13 cellular contexts compared by ENCODE assay signal in the genomic region with DNA sequence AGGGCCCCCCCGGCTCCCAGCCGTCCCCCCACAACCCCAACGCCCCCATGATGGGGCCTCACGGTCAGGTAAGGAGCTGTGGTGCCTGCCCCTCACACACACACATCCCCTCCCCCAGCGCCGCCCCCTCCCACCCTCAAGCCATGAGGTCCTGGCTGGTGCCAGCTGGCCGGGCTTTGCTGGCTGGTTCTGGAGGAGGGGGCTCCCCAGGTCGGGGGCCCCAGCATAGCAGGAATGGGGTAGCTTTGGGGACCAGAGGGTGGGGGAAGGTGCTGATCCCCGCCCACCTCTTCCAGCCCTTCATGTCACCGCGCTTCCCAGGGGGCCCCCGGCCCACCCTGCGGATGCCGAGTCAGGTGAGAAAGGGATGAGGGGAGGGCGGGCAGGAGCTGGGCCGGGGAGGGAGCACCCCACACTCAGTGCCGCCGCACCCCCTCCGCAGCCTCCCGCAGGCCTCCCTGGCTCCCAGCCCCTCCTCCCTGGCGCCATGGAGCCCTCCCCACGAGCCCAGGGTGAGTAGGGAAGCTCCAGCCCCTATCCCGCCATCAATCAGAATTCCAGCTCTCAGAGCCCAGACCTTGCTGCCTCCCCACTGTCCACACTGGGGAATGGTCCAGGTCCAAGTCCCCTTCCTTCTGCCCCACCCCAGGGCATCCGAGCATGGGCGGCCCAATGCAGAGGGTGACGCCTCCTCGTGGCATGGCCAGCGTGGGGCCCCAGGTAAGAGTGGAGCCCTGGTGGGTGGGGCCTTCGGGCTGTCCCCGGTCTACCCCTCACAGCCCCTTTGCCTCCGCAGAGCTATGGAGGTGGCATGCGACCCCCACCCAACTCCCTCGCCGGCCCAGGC. TPM values are rescaled to one million over a fixed set of nuclear protein-coding genes. Genes with fewer than 3 reads are reported as not detected.
A peak's percentile ranks its signal among the peaks of the same experiment; 100 is the strongest.
DNase-seq lines count a peak whose midpoint lies in the region; ATAC-seq and TF ChIP-seq lines count a peak whose summit lies in the region.
"Had no signal": no experiment of that assay in that cellular context is flagged by ENCODE, and none has a peak within 500 bp of the region (broad histone marks: within the 10 kb centered on the region; RNA-seq: fewer than 3 reads in every experiment).

No MANE protein-coding gene starts in this region.

- H3K9ac ChIP-seq in ES-I3 (ENCODE audit: low read depth, low read length) = peak overlapping the region; percentile 17; the same call in 1 of the 2 replicates
- peak overlapping the region; percentile 66 for H3K9ac ChIP-seq in NT2/D1 (ENCODE audit: insufficient read length, low read depth)

- H3K4me3 Mint-ChIP-seq in glutamatergic neuron (ENCODE audit: unreplicated experiment) = no peak overlapping the region
- H3K4me3 Mint-ChIP-seq in naive thymus-derived CD4-positive, alpha-beta T cell = peak overlapping the region in 5 of 10 donors; percentile 29 to 83 (median 44)
- H3K4me3 Mint-ChIP-seq: activated CD4-positive, alpha-beta T cell treated with anti-CD3 and anti-CD28 coated beads, Interleukin-2, amount 10 ng/mL, durations not matched to agents 7 days and 5 days had no signal

- no peak for TF ChIP-seq CTCF in glutamatergic neuron (IDR thresholded peaks at IDR 0.05; ENCODE audit: partially characterized antibody, unreplicated experiment)
- no peak for TF ChIP-seq CTCF in right atrium auricular region (IDR thresholded peaks at IDR 0.05)

- H3K27me3 Mint-ChIP-seq in glutamatergic neuron (ENCODE audit: unreplicated experiment) = peaks cover 10% of the 10 kb centered on the region
- H3K27me3 Mint-ChIP-seq in naive thymus-derived CD4-positive, alpha-beta T cell = no peaks in the 10 kb centered on the region
- H3K27me3 Mint-ChIP-seq: activated CD4-positive, alpha-beta T cell treated with anti-CD3 and anti-CD28 coated beads, Interleukin-2, amount 10 ng/mL, durations not matched to agents 7 days and 5 days had no signal

- H3K4me1 Mint-ChIP-seq in glutamatergic neuron (ENCODE audit: low read depth, unreplicated experiment) = peaks cover 7% of the 10 kb centered on the region
- H3K4me1 Mint-ChIP-seq in naive thymus-derived CD4-positive, alpha-beta T cell = peaks cover 0 to 30% (median 24%) of the 10 kb centered on the region in 7 donors

- CTCF ChIA-PET in naive thymus-derived CD4-positive, alpha-beta T cell (lab: Charles Lee) = interaction anchor here (1.3 kb wide), 1 partner anchor 20 kb away, joined by 4 read pairs; no protein-coding TSS in a partner anchor

- no peaks in the 10 kb centered on the region for H3K36me3 Mint-ChIP-seq in glutamatergic neuron (ENCODE audit: unreplicated experiment)
- peaks cover 0 to 6% (median 0%) of the 10 kb centered on the region in 5 donors for H3K36me3 Mint-ChIP-seq in naive thymus-derived CD4-positive, alpha-beta T cell

- H3K27me3 ChIP-seq in NT2/D1 (ENCODE audit: insufficient read depth, insufficient read length) = no peaks in the 10 kb centered on the region
- no peaks in the 10 kb centered on the region for H3K27me3 ChIP-seq in naive thymus-derived CD4-positive, alpha-beta T cell (ENCODE audit: control insufficient read depth in 2 of 2, insufficient read depth in 2 of 2, low read length in 2 of 2)
- H3K27me3 ChIP-seq in right atrium auricular region = no peaks in the 10 kb centered on the region

- H3K27ac ChIP-seq in naive thymus-derived CD4-positive, alpha-beta T cell (ENCODE audit: low read depth, low read length) = no peak overlapping the region
- H3K27ac ChIP-seq in right atrium auricular region = no peak overlapping the region

- no peaks in the 10 kb centered on the region for H3K36me3 ChIP-seq in ES-I3 (ENCODE audit: insufficient read depth, low read length)
- peaks cover 23% of the 10 kb centered on the region for H3K36me3 ChIP-seq in NT2/D1 (ENCODE audit: insufficient read depth, insufficient read length, low read length)
- no peaks in the 10 kb centered on the region for H3K36me3 ChIP-seq in naive thymus-derived CD4-positive, alpha-beta T cell (ENCODE audit: control insufficient read depth in 2 of 3, insufficient read depth in 3 of 3, low read length in 3 of 3)
- H3K36me3 ChIP-seq in right atrium auricular region = no peaks in the 10 kb centered on the region

- POLR2A ChIA-PET in naive thymus-derived CD4-positive, alpha-beta T cell (lab: Charles Lee) = interaction anchor here (0.6 kb wide), 1 partner anchor 476 kb away, joined by 3 read pairs; no protein-coding TSS in a partner anchor

- DNase-seq in NT2/D1 (ENCODE audit: low read depth, low spot score) = no peak
- DNase-seq in glutamatergic neuron = peak; percentile 32
- peak; percentile 59 for DNase-seq in retina
- no peak for DNase-seq in naive thymus-derived CD4-positive, alpha-beta T cell
- no peak for DNase-seq in putamen (ENCODE audit: low spot score)
- no peak for DNase-seq in right atrium auricular region (ENCODE audit: low spot score)
- DNase-seq: activated CD4-positive, alpha-beta T cell treated with anti-CD3 and anti-CD28 coated beads, Interleukin-2, amount 10 ng/mL, durations not matched to agents 7 days and 5 days; activated naive CD4-positive, alpha-beta T cell treated with Interleukin-2 at 50 U/mL for 16 hours; hypothalamus; NCI-H1436; stimulated activated CD8-positive, alpha-beta memory T cell treated with anti-CD3 and anti-CD28 coated beads, Interleukin-4, amount 100 ng/mL, for 48 hours had no signal

- H3K9me3 ChIP-seq in ES-I3 (ENCODE audit: control insufficient read depth, insufficient read depth, low read length) (no peaks in the 10 kb centered on the region), NT2/D1 (ENCODE audit: insufficient read depth, low read length) (no peaks in the 10 kb centered on the region), right atrium auricular region (no peaks in the 10 kb centered on the region)
- no peaks in the 10 kb centered on the region for H3K9me3 ChIP-seq in naive thymus-derived CD4-positive, alpha-beta T cell (ENCODE audit: control insufficient read depth in 2 of 3, low read length in 3 of 3)

- intact Hi-C loops in naive thymus-derived CD4-positive, alpha-beta T cell (cut with micrococcal nuclease) = no loop called here

- H3K27ac Mint-ChIP-seq in glutamatergic neuron (ENCODE audit: unreplicated experiment) = no peak overlapping the region
- H3K27ac Mint-ChIP-seq in naive thymus-derived CD4-positive, alpha-beta T cell = peak overlapping the region in 1 of 9 donors; percentile 42
- H3K27ac Mint-ChIP-seq: activated CD4-positive, alpha-beta T cell treated with anti-CD3 and anti-CD28 coated beads, Interleukin-2, amount 10 ng/mL, durations not matched to agents 7 days and 5 days had no signal

- no peak for ATAC-seq in naive thymus-derived CD4-positive, alpha-beta T cell

- H3K4me3 ChIP-seq in NT2/D1 (ENCODE audit: insufficient read length, low read depth) (no peak overlapping the region), right atrium auricular region (no peak overlapping the region)
- no peak overlapping the region for H3K4me3 ChIP-seq in naive thymus-derived CD4-positive, alpha-beta T cell (ENCODE audit: low read length)
- H3K4me3 ChIP-seq: skin epidermis had no signal

- peaks cover 8% of the 10 kb centered on the region for H3K9me3 Mint-ChIP-seq in glutamatergic neuron (ENCODE audit: unreplicated experiment)
- no peaks in the 10 kb centered on the region for H3K9me3 Mint-ChIP-seq in naive thymus-derived CD4-positive, alpha-beta T cell
- H3K9me3 Mint-ChIP-seq: activated CD4-positive, alpha-beta T cell treated with anti-CD3 and anti-CD28 coated beads, Interleukin-2, amount 10 ng/mL, durations not matched to agents 7 days and 5 days had no signal

- H3K4me1 ChIP-seq in ES-I3 (ENCODE audit: insufficient read depth, low read length) = peaks cover 25% of the 10 kb centered on the region; the same call in 1 of the 2 replicates
- peaks cover 51% of the 10 kb centered on the region for H3K4me1 ChIP-seq in NT2/D1 (ENCODE audit: insufficient read depth, insufficient read length)
- peaks cover 25 to 27% of the 10 kb centered on the region in 2 donors for H3K4me1 ChIP-seq in naive thymus-derived CD4-positive, alpha-beta T cell (ENCODE audit: control insufficient read depth in 2 of 2, insufficient read depth in 2 of 2, low read length in 2 of 2)
- peaks cover 0 to 52% of the 10 kb centered on the region in 2 donors for H3K4me1 ChIP-seq in right atrium auricular region

RNA-seq across cellular contexts. Expression of gene ISYNA1, which starts 6.4 kb away (rescaled TPM):
- total RNA-seq in glutamatergic neuron (ENCODE audit: unreplicated experiment) (111 TPM), right atrium auricular region (10 to 100 TPM; 24.1 to 49.4 TPM)
- 10 to 100 TPM in 4 of 5 experiments, 1 to 10 TPM in 1; 9.5 to 42.5 (median 42.0) TPM for total RNA-seq in naive thymus-derived CD4-positive, alpha-beta T cell
- polyA plus RNA-seq in naive thymus-derived CD4-positive, alpha-beta T cell = 10 to 100 TPM; 21.9 to 29.0 TPM

RNA-seq across cellular contexts. Expression of gene SSBP4, which starts 12.4 kb away (rescaled TPM):
- total RNA-seq in glutamatergic neuron (ENCODE audit: unreplicated experiment) (177 TPM), right atrium auricular region (10 to 100 TPM; 31.7 to 59.5 TPM)
- total RNA-seq in naive thymus-derived CD4-positive, alpha-beta T cell = 100 to 1,000 TPM in 1 of 5 experiments, 10 to 100 TPM in 4; 27.0 to 185 (median 40.7) TPM
- 10 to 100 TPM; 33.5 to 42.8 TPM for polyA plus RNA-seq in naive thymus-derived CD4-positive, alpha-beta T cell

RNA-seq across cellular contexts. Expression of gene LRRC25, which starts 34.2 kb away (rescaled TPM):
- total RNA-seq in glutamatergic neuron (ENCODE audit: unreplicated experiment) (not detected), right atrium auricular region (1 to 10 TPM; 2.6 to 6.8 TPM)
- 10 to 100 TPM in 1 of 5 experiments, 1 to 10 TPM in 2, under 1 TPM in 2; 0.15 to 68.6 (median 1.2) TPM for total RNA-seq in naive thymus-derived CD4-positive, alpha-beta T cell
- polyA plus RNA-seq in naive thymus-derived CD4-positive, alpha-beta T cell = under 1 TPM; 0.20 to 0.44 TPM
- total RNA-seq: activated CD4-positive, alpha-beta T cell treated with anti-CD3 and anti-CD28 coated beads, Interleukin-2, amount 10 ng/mL, durations not matched to agents 7 days and 5 days had no signal

RNA-seq across cellular contexts. Expression of gene GDF15, which starts 45.6 kb away (rescaled TPM):
- 8.9 TPM for total RNA-seq in glutamatergic neuron (ENCODE audit: unreplicated experiment)
- under 1 TPM in 4 of 5 experiments, not detected in 1; 0.32 to 0.73 (median 0.58) TPM for total RNA-seq in naive thymus-derived CD4-positive, alpha-beta T cell
- polyA plus RNA-seq in naive thymus-derived CD4-positive, alpha-beta T cell = not detected
- 1 to 10 TPM; 1.1 to 2.7 TPM for total RNA-seq in right atrium auricular region
- total RNA-seq: activated CD4-positive, alpha-beta T cell treated with anti-CD3 and anti-CD28 coated beads, Interleukin-2, amount 10 ng/mL, durations not matched to agents 7 days and 5 days had no signal

Comparison
In these comparisons a context has a peak if more than half of its experiments do, and no peak if none do; other contexts are left out.
1. DNase-seq: peak in glutamatergic neuron (single experiment) and retina (single experiment); none in NT2/D1 (single experiment), naive thymus-derived CD4-positive, alpha-beta T cell (0 of 9), putamen (single experiment) and right atrium auricular region (single experiment).